1 cellular context compared by ENCODE assay signal in genomic region chr1:202807926-202808757, GRCh38.
TF ChIP-seq lines count a peak whose summit lies in the region.

KDM5B (minus strand) TSS chr1:202808421; CDS start chr1:202808305, 116 bp downstream.

TF ChIP-seq in HepG2, 621 proteins besides CTCF, POLR2A, EP300 and RAD21 (continued from another document and continues in another):
- no peak for TF ChIP-seq ZNF503 (CRISPR knock-in tag; IDR thresholded peaks at IDR 0.05)
- TF ChIP-seq MXD3 (CRISPR knock-in tag; IDR thresholded peaks at IDR 0.05) = peak; percentile 86
- no peak for TF ChIP-seq ZNF318 (CRISPR knock-in tag; IDR thresholded peaks at IDR 0.05)
- TF ChIP-seq IRF1 (CRISPR knock-in tag; IDR thresholded peaks at IDR 0.05; ENCODE audit: low read depth) = 0 out of 2 replicates have a peak, but pooled peaks have one; percentile 68
- TF ChIP-seq ARID3A (IDR thresholded peaks at IDR 0.05; ENCODE audit: low read depth, low read length) = no peak
- TF ChIP-seq JUND (CRISPR knock-in tag; IDR thresholded peaks at IDR 0.05) = peak; percentile 17; the same call in 1 of the 2 replicates
- TF ChIP-seq ZNF335 (CRISPR knock-in tag; IDR thresholded peaks at IDR 0.05) = peak; percentile 66; the same call in 1 of the 2 replicates
- peak; percentile 95 for TF ChIP-seq TAF1 (CRISPR knock-in tag; IDR thresholded peaks at IDR 0.05)
- TF ChIP-seq ASH2L (IDR thresholded peaks at IDR 0.05; ENCODE audit: insufficient read length, low read depth, low read length) = peak; percentile 43
- peak; percentile 64; the same call in 1 of the 2 replicates for TF ChIP-seq ARNT2 (CRISPR knock-in tag; IDR thresholded peaks at IDR 0.05; ENCODE audit: low read depth)
- TF ChIP-seq FOXK1 (CRISPR knock-in tag; IDR thresholded peaks at IDR 0.05; ENCODE audit: borderline replicate concordance, low read depth) = peak; percentile 94
- no peak for TF ChIP-seq TRIM24 (CRISPR knock-in tag; IDR thresholded peaks at IDR 0.05)
- TF ChIP-seq KMT2A (CRISPR knock-in tag; IDR thresholded peaks at IDR 0.05) = peak; percentile 90
- TF ChIP-seq MYPOP (CRISPR knock-in tag; IDR thresholded peaks at IDR 0.05) = peak; percentile 41; the same call in 1 of the 2 replicates
- TF ChIP-seq ZMYM3 (CRISPR knock-in tag; IDR thresholded peaks at IDR 0.05) = peak; percentile 49
- TF ChIP-seq POGZ (CRISPR knock-in tag; IDR thresholded peaks at IDR 0.05) = peak; percentile 77
- peak; percentile 72; the same call in 1 of the 2 replicates for TF ChIP-seq ZNF710 (CRISPR knock-in tag; IDR thresholded peaks at IDR 0.05; ENCODE audit: borderline replicate concordance)
- no peak; the same call in 1 of the 2 replicates for TF ChIP-seq ZBTB7A (CRISPR knock-in tag; IDR thresholded peaks at IDR 0.05)
- TF ChIP-seq CCAR2 (optimal IDR thresholded peaks at IDR 0.05; ENCODE audit: low read depth, low read length) = no peak
- no peak for TF ChIP-seq ZNF589 (CRISPR knock-in tag; conservative IDR thresholded peaks at IDR 0.05)
- TF ChIP-seq ZFAT (CRISPR knock-in tag; conservative IDR thresholded peaks at IDR 0.05) = no peak
- TF ChIP-seq ZNF33B (CRISPR knock-in tag; IDR thresholded peaks at IDR 0.05) = no peak
- 0 out of 2 replicates have a peak, but pooled peaks have one; percentile 42 for TF ChIP-seq ZNF761 (CRISPR knock-in tag; conservative IDR thresholded peaks at IDR 0.05)
- peak; percentile 74; the same call in 1 of the 2 replicates for TF ChIP-seq KLF11 (CRISPR knock-in tag; IDR thresholded peaks at IDR 0.05)
- peak; percentile 63; the same call in 1 of the 2 replicates for TF ChIP-seq BCL6 (CRISPR knock-in tag; IDR thresholded peaks at IDR 0.05)
- TF ChIP-seq DNMT1 (CRISPR knock-in tag; IDR thresholded peaks at IDR 0.05) = no peak
- TF ChIP-seq CEBPG (CRISPR knock-in tag; IDR thresholded peaks at IDR 0.05) = no peak
- peak; percentile 86; the same call in 1 of the 2 replicates for TF ChIP-seq ZNF772 (CRISPR knock-in tag; IDR thresholded peaks at IDR 0.05)
- no peak for TF ChIP-seq NR2F1 (CRISPR knock-in tag; IDR thresholded peaks at IDR 0.05)
- TF ChIP-seq EZH2 (conservative IDR thresholded peaks at IDR 0.05; ENCODE audit: low read depth, low read length) = no peak
- TF ChIP-seq ZBTB7B (CRISPR knock-in tag; IDR thresholded peaks at IDR 0.05) = peak; percentile 71
- no peak; the same call in 1 of the 2 replicates for TF ChIP-seq ZNF879 (CRISPR knock-in tag; IDR thresholded peaks at IDR 0.05)
- no peak for TF ChIP-seq NBN (conservative IDR thresholded peaks at IDR 0.05)
- peak; percentile 72 for TF ChIP-seq EED (CRISPR knock-in tag; IDR thresholded peaks at IDR 0.05)
- TF ChIP-seq MED8 (CRISPR knock-in tag; IDR thresholded peaks at IDR 0.05; ENCODE audit: insufficient replicate concordance) = peak; percentile 38
- no peak for TF ChIP-seq NKX3-1 (CRISPR knock-in tag; IDR thresholded peaks at IDR 0.05)
- TF ChIP-seq ZBTB3 (CRISPR knock-in tag; IDR thresholded peaks at IDR 0.05; ENCODE audit: borderline replicate concordance, low read depth) = no peak
- TF ChIP-seq SRSF1 (optimal IDR thresholded peaks at IDR 0.05; ENCODE audit: low read depth, low read length) = no peak
- peak; percentile 59 for TF ChIP-seq TEAD3 (CRISPR knock-in tag; optimal IDR thresholded peaks at IDR 0.05; ENCODE audit: borderline replicate concordance)
- no peak for TF ChIP-seq ZNF44 (CRISPR knock-in tag; IDR thresholded peaks at IDR 0.05)
- peak; percentile 66; the same call in 1 of the 2 replicates for TF ChIP-seq PITX1 (CRISPR knock-in tag; IDR thresholded peaks at IDR 0.05)
- 0 out of 2 replicates have a peak, but pooled peaks have one; percentile 38 for TF ChIP-seq SOX5 (CRISPR knock-in tag; IDR thresholded peaks at IDR 0.05; ENCODE audit: borderline replicate concordance)
- TF ChIP-seq ZNF781 (CRISPR knock-in tag; IDR thresholded peaks at IDR 0.05; ENCODE audit: borderline replicate concordance, not compliant biosample characterization) = no peak
- no peak for TF ChIP-seq ADNP (CRISPR knock-in tag; IDR thresholded peaks at IDR 0.05)
- peak; percentile 76 for TF ChIP-seq AGO2 (optimal IDR thresholded peaks at IDR 0.05; ENCODE audit: low read depth, low read length)
- TF ChIP-seq SIN3B (IDR thresholded peaks at IDR 0.05; ENCODE audit: low read length) = no peak
- peak; percentile 52; the same call in 1 of the 2 replicates for TF ChIP-seq RXRA (CRISPR knock-in tag; IDR thresholded peaks at IDR 0.05)
- no peak for TF ChIP-seq ZNF639 (CRISPR knock-in tag; conservative IDR thresholded peaks at IDR 0.05)
- TF ChIP-seq MBD4 (IDR thresholded peaks at IDR 0.05; ENCODE audit: borderline replicate concordance, low read length) = no peak
- TF ChIP-seq GATA4 (IDR thresholded peaks at IDR 0.05; ENCODE audit: borderline replicate concordance, low read depth) = peak; percentile 71; the same call in 1 of the 2 replicates
- TF ChIP-seq ZNF660 (CRISPR knock-in tag; IDR thresholded peaks at IDR 0.05; ENCODE audit: borderline replicate concordance, low read depth) = no peak
